19 cellular contexts compared by ENCODE assay signal in the genomic region with DNA sequence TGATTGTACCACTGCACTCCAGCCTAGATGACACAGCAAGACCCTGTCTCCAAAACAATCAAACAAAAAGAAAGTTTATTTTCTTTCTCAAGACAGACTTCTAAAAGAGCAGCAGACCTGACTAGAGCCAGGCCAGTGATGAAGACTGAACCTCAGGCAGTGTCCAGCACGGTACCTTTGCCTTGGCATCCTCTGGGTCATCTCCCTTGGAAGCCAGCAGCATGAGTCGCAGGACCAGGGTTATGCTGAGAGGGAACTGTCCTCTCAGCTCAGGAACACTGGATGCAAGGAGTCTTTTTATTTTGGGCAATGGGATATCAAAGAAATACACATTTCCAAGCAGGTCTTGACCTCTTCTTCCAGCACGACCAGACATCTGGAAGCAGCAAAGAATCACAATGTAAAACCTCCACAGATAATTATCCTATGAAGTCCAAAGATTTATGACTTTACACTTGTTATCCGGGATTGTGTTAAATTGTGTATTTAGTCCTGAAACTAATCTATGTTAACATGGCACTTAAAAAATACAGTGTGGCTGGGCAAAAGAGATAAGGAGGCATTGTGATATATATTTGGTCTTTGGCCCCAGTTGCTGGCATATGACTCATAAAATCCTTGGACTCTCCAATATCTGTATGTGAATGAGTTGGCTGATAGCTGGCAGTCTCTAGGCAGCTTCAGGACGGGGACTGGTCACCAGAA.
DNase-seq lines count a peak whose midpoint lies in the region; ATAC-seq, FAIRE-seq and TF ChIP-seq lines count a peak whose summit lies in the region.
"Had no signal": no experiment of that assay in that cellular context is flagged by ENCODE, and none has a peak within 500 bp of the region (broad histone marks: within the 10 kb centered on the region; RNA-seq: fewer than 3 reads in every experiment).

No MANE protein-coding gene starts in this region.

- peaks cover 76% of the 10 kb centered on the region for H3K36me3 Mint-ChIP-seq in activated CD4-positive, alpha-beta memory T cell treated with anti-CD3 and anti-CD28 coated beads, Interleukin-2, amount 10 ng/mL, durations not matched to agents 7 days and 5 days (ENCODE audit: low read depth)

- FAIRE-seq in colon (lab: Jason Lieb, UNC), result peak; percentile 31
- FAIRE-seq: GM18507, GM19239 had no signal

- H3K36me3 ChIP-seq in MG63, result no peaks in the 10 kb centered on the region
- H3K36me3 ChIP-seq in mucosa of descending colon (ENCODE audit: low read depth), result no peaks in the 10 kb centered on the region

- no peaks in the 10 kb centered on the region for H3K4me1 ChIP-seq in mucosa of descending colon (ENCODE audit: low read depth)
- H3K4me1 ChIP-seq: left lung, spleen had no signal

- H3K27me3 ChIP-seq in MG63, result no peaks in the 10 kb centered on the region
- H3K27me3 ChIP-seq: body of pancreas, left lung, spleen had no signal

- H3K4me3 Mint-ChIP-seq in activated CD4-positive, alpha-beta memory T cell treated with anti-CD3 and anti-CD28 coated beads, Interleukin-2, amount 10 ng/mL, durations not matched to agents 7 days and 5 days, result no peak overlapping the region
- H3K4me3 Mint-ChIP-seq: stimulated activated naive CD8-positive, alpha-beta T cell treated with anti-CD3 and anti-CD28 coated beads, Interleukin-15, Interleukin-2, amounts not matched to agents 100 ng/mL and 50 ng/mL, for 24 hours had no signal

- POLR2A ChIA-PET in activated CD4-positive, alpha-beta memory T cell treated with anti-CD3 and anti-CD28 coated beads, Interleukin-2, amount 10 ng/mL, durations not matched to agents 7 days and 5 days (lab: Charles Lee), result no interaction called here

- intact Hi-C loops in mucosa of descending colon (cut with DNase I, micrococcal nuclease), result no loop called here

- no peaks in the 10 kb centered on the region for H3K4me1 Mint-ChIP-seq in activated CD4-positive, alpha-beta memory T cell treated with anti-CD3 and anti-CD28 coated beads, Interleukin-2, amount 10 ng/mL, durations not matched to agents 7 days and 5 days

- CTCF ChIA-PET in activated CD4-positive, alpha-beta memory T cell treated with anti-CD3 and anti-CD28 coated beads, Interleukin-2, amount 10 ng/mL, durations not matched to agents 7 days and 5 days (lab: Charles Lee), result no interaction called here

- DNase-seq in ELR (ENCODE audit: low read depth) (peak; percentile 46), MG63 (peak; percentile 26), mucosa of descending colon (peak in 1 of 3 donors; percentile 43), NCI-H524 (lab: John Stamatoyannopoulos, UW) (no peak), DMS79 (lab: John Stamatoyannopoulos, UW) (no peak)
- no peak for DNase-seq in activated CD4-positive, alpha-beta memory T cell treated with anti-CD3 and anti-CD28 coated beads, Interleukin-2, amount 10 ng/mL, durations not matched to agents 7 days and 5 days
- DNase-seq in activated CD4-positive, CD25-positive, alpha-beta regulatory T cell (lab: John Stamatoyannopoulos, UW), result no peak
- DNase-seq: activated CD4-positive, CD25-positive, alpha-beta regulatory T cell treated with anti-CD3 and anti-CD28 coated beads, Interleukin-2, amount 50 U/mL, for 72 hours; activated naive CD4-positive, alpha-beta T cell; left lung; NCI-H2029; NCI-H69; spleen; T-helper 1 cell had no signal

- H3K9me3 ChIP-seq in MG63 (no peaks in the 10 kb centered on the region), mucosa of descending colon (no peaks in the 10 kb centered on the region)
- H3K9me3 ChIP-seq: body of pancreas, left lung had no signal

- peak; percentile 93 for ATAC-seq in mucosa of descending colon
- ATAC-seq: body of pancreas, left lung had no signal

- no peaks in the 10 kb centered on the region for H3K9me3 Mint-ChIP-seq in activated CD4-positive, alpha-beta memory T cell treated with anti-CD3 and anti-CD28 coated beads, Interleukin-2, amount 10 ng/mL, durations not matched to agents 7 days and 5 days
- H3K9me3 Mint-ChIP-seq: stimulated activated naive CD8-positive, alpha-beta T cell treated with anti-CD3 and anti-CD28 coated beads, Interleukin-15, Interleukin-2, amounts not matched to agents 100 ng/mL and 50 ng/mL, for 24 hours had no signal

- H3K27ac Mint-ChIP-seq in activated CD4-positive, alpha-beta memory T cell treated with anti-CD3 and anti-CD28 coated beads, Interleukin-2, amount 10 ng/mL, durations not matched to agents 7 days and 5 days, result no peak overlapping the region
- H3K27ac Mint-ChIP-seq: stimulated activated naive CD8-positive, alpha-beta T cell treated with anti-CD3 and anti-CD28 coated beads, Interleukin-15, Interleukin-2, amounts not matched to agents 100 ng/mL and 50 ng/mL, for 24 hours had no signal

- H3K4me3 ChIP-seq in MG63, result no peak overlapping the region
- no peak overlapping the region for H3K4me3 ChIP-seq in mucosa of descending colon
- H3K4me3 ChIP-seq: body of pancreas, left lung, spleen had no signal

- no peak for TF ChIP-seq CTCF in mucosa of descending colon (IDR thresholded peaks at IDR 0.05)

- no peaks in the 10 kb centered on the region for H3K27me3 Mint-ChIP-seq in activated CD4-positive, alpha-beta memory T cell treated with anti-CD3 and anti-CD28 coated beads, Interleukin-2, amount 10 ng/mL, durations not matched to agents 7 days and 5 days
- H3K27me3 Mint-ChIP-seq: stimulated activated naive CD8-positive, alpha-beta T cell treated with anti-CD3 and anti-CD28 coated beads, Interleukin-15, Interleukin-2, amounts not matched to agents 100 ng/mL and 50 ng/mL, for 24 hours had no signal

Comparison
In these comparisons a context has a peak if more than half of its experiments do, and no peak if none do; other contexts are left out.
1. DNase-seq: peak in ELR (single experiment) and MG63 (single experiment); none in NCI-H524 (0 of 2), activated CD4-positive, alpha-beta memory T cell treated with anti-CD3 and anti-CD28 coated beads, Interleukin-2, amount 10 ng/mL, durations not matched to agents 7 days and 5 days (single experiment), DMS79 (single experiment) and activated CD4-positive, CD25-positive, alpha-beta regulatory T cell (0 of 4).